Comparison of ENCODE assay signal across 11 cellular contexts in the genomic region with DNA sequence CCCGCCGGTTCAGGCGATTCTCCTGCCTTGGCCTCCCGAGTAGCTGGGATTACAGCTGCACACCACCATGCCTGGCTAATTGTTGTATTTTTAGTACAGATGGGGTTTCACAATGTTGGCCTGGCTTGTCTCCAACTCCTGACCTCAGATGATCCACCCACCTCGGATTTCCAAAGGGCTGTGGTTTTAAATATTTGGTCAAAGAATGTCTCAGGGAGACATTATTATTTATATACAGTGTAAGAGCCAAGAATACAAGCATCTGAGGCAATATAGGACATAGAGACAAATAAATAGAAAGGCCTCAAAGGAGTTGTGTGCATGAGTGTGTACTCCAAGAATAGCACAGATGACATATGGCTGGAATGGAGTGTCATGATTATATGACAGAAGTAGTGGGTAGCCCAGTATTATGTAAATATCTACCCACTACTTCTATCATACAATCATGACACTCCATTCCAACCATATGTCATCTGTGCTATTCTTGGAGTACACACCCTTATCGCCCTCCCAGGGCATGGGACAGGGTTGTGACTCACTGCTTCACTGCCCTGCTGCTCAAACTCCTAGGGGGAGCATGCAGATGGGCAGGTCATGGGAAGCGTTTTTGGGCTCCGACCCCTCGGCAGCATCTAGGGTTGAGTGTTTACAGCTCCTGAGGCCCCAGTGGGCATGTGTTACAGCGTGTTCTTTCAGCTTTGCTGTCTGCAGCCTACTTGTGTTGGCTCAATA.
DNase-seq lines count a peak whose midpoint lies in the region; ATAC-seq, FAIRE-seq and TF ChIP-seq lines count a peak whose summit lies in the region.
"Had no signal": no experiment of that assay in that cellular context is flagged by ENCODE, and none has a peak within 500 bp of the region (broad histone marks: within the 10 kb centered on the region; RNA-seq: fewer than 3 reads in every experiment).

No MANE protein-coding gene starts in this region.

- TF ChIP-seq POLR2A in breast epithelium (IDR thresholded peaks at IDR 0.05): no peak

- H3K4me3 Mint-ChIP-seq in MCF 10A (ENCODE audit: unreplicated experiment): no peak overlapping the region
- H3K4me3 Mint-ChIP-seq: memory B cell had no signal

- no peaks in the 10 kb centered on the region for H3K27me3 Mint-ChIP-seq in MCF 10A (ENCODE audit: insufficient read depth, unreplicated experiment)
- H3K27me3 Mint-ChIP-seq: memory B cell had no signal

- H3K4me1 ChIP-seq in breast epithelium: no peaks in the 10 kb centered on the region
- H3K4me1 ChIP-seq in Karpas-422 (ENCODE audit: low read length): no peaks in the 10 kb centered on the region
- H3K4me1 ChIP-seq: A549 had no signal

- H3K79me2 ChIP-seq in Karpas-422 (ENCODE audit: low read length): no peaks in the 10 kb centered on the region

- TF ChIP-seq CTCF in MCF 10A (IDR thresholded peaks at IDR 0.05; ENCODE audit: unreplicated experiment) (no peak), breast epithelium (IDR thresholded peaks at IDR 0.05) (no peak), epithelial cell of proximal tubule (conservative IDR thresholded peaks at IDR 0.05; ENCODE audit: low read depth, low read length) (no peak)

- H3K9me2 ChIP-seq in Karpas-422 (replicated peaks; ENCODE audit: insufficient read depth, low read length): no peaks in the 10 kb centered on the region

- H3K9me3 ChIP-seq in breast epithelium (no peaks in the 10 kb centered on the region), Karpas-422 (ENCODE audit: low read length) (peaks cover 5% of the 10 kb centered on the region; the same call in 1 of the 2 replicates)
- H3K9me3 ChIP-seq: A549 had no signal

- H3K4me1 Mint-ChIP-seq in MCF 10A (ENCODE audit: insufficient read depth, unreplicated experiment): peaks cover 9% of the 10 kb centered on the region
- H3K4me1 Mint-ChIP-seq: memory B cell had no signal

- H3K9ac ChIP-seq in Karpas-422 (ENCODE audit: low read length): no peak overlapping the region

- ATAC-seq in GM21423 (IDR thresholded peaks at IDR 0.05; ENCODE audit: unreplicated experiment): no peak
- ATAC-seq: A549 had no signal

- peak overlapping the region; percentile 63 for H3K27ac Mint-ChIP-seq in MCF 10A (ENCODE audit: low read depth, unreplicated experiment)
- H3K27ac Mint-ChIP-seq: memory B cell had no signal

- FAIRE-seq in RCC 7860 (lab: Jason Lieb, UNC): no peak
- no peak for FAIRE-seq in urothelium cell line (lab: Jason Lieb, UNC)
- FAIRE-seq: A549 had no signal

- no TSS peak for BruUV-seq in MCF 10A (replicated peaks; lab: Mats Ljungman, UMichigan)

- no peak overlapping the region for H2AFZ ChIP-seq in Karpas-422 (ENCODE audit: low read length)

- no peak overlapping the region for H3K4me2 ChIP-seq in Karpas-422 (ENCODE audit: low read depth, low read length, poor library complexity, severe bottlenecking)
- H3K4me2 ChIP-seq: A549 had no signal

- H3K4me3 ChIP-seq in breast epithelium (no peak overlapping the region), epithelial cell of proximal tubule (ENCODE audit: low read depth, low read length) (no peak overlapping the region), Karpas-422 (ENCODE audit: low read length) (no peak overlapping the region)
- H3K4me3 ChIP-seq: A549 had no signal

- H3K27ac ChIP-seq in breast epithelium (no peak overlapping the region), Karpas-422 (ENCODE audit: low read length) (no peak overlapping the region)
- H3K27ac ChIP-seq: A549 had no signal

- intact Hi-C loops in MCF 10A (cut with micrococcal nuclease): no loop called here
- intact Hi-C loops in breast epithelium (cut with DNase I; ENCODE audit: low total_unique reads): no loop called here

- DNase-seq in MCF 10A (ENCODE audit: unreplicated experiment) (peak; percentile 89), breast epithelium (ENCODE audit: low spot score in 2 of 2) (no peak), RCC 7860 (ENCODE audit: low spot score) (peak; percentile 13), epithelial cell of proximal tubule (ENCODE audit: low read depth) (peak; percentile 35), urothelium cell line (ENCODE audit: low spot score) (peak; percentile 24), T-helper 9 cell (no peak), Karpas-422 (no peak)
- DNase-seq: NCI-H187 treated with DMSO at 0.1 percent for 48 hours had no signal

- CTCF ChIA-PET in MCF 10A (lab: Yijun Ruan, JAX): no interaction called here

- H3K36me3 ChIP-seq in breast epithelium: no peaks in the 10 kb centered on the region
- no peaks in the 10 kb centered on the region for H3K36me3 ChIP-seq in Karpas-422 (ENCODE audit: insufficient read depth, low read length)

- no peaks in the 10 kb centered on the region for H3K9me3 Mint-ChIP-seq in MCF 10A (ENCODE audit: unreplicated experiment)

- H3K27me3 ChIP-seq in breast epithelium (no peaks in the 10 kb centered on the region), Karpas-422 (ENCODE audit: low read length) (no peaks in the 10 kb centered on the region)

- POLR2A ChIA-PET in MCF 10A (lab: Yijun Ruan, JAX): no interaction called here

- H4K20me1 ChIP-seq in Karpas-422 (ENCODE audit: insufficient read depth, low read depth, low read length): no peaks in the 10 kb centered on the region

- no peaks in the 10 kb centered on the region for H3K36me3 Mint-ChIP-seq in MCF 10A (ENCODE audit: insufficient read depth, unreplicated experiment)
- H3K36me3 Mint-ChIP-seq: memory B cell had no signal

Comparison
In these comparisons a context has a peak if more than half of its experiments do, and no peak if none do; other contexts are left out.
1. DNase-seq: peak in MCF 10A (single experiment), RCC 7860 (single experiment), epithelial cell of proximal tubule (single experiment) and urothelium cell line (single experiment); none in breast epithelium (0 of 2), T-helper 9 cell (single experiment) and Karpas-422 (single experiment).